In genomic region chr1:116168277-116169032, GRCh38 we compare ENCODE assay signal across 8 cellular contexts. TPM values are rescaled to one million over a fixed set of nuclear protein-coding genes. Genes with fewer than 3 reads are reported as not detected.
DNase-seq lines count a peak whose midpoint lies in the region; ATAC-seq and TF ChIP-seq lines count a peak whose summit lies in the region.

No MANE protein-coding gene starts in this region.

- in situ Hi-C loops in GM13976 (cut with MboI; ENCODE audit: low sequenced_read_pairs, unreplicated experiment) = no loop called here

- H3K27me3 Mint-ChIP-seq in activated T-cell treated with anti-CD3 and anti-CD28 coated beads, Interleukin-2, amount 50 U/mL, for 72 hours (ENCODE audit: low read depth) = no peaks in the 10 kb centered on the region
- peaks cover 0 to 14% (median 0%) of the 10 kb centered on the region in 5 donors for H3K27me3 Mint-ChIP-seq in naive thymus-derived CD4-positive, alpha-beta T cell

- POLR2A ChIA-PET in naive thymus-derived CD4-positive, alpha-beta T cell (lab: Charles Lee) = interaction anchor here (1.1 to 3.4 kb wide), 4 partner anchors 14 to 30 kb away, joined by 3 to 12 read pairs (median 4); no protein-coding TSS in a partner anchor

- no peaks in the 10 kb centered on the region for H3K9me3 Mint-ChIP-seq in activated T-cell treated with anti-CD3 and anti-CD28 coated beads, Interleukin-2, amount 50 U/mL, for 72 hours
- H3K9me3 Mint-ChIP-seq in naive thymus-derived CD4-positive, alpha-beta T cell = no peaks in the 10 kb centered on the region
- no peaks in the 10 kb centered on the region for H3K9me3 Mint-ChIP-seq in stimulated activated effector memory CD8-positive, alpha-beta T cell treated with anti-CD3 and anti-CD28 coated beads, Interleukin-12 subunit alpha, Interleukin-12 subunit beta, amount 100 ng/mL, for 72 hours

- CTCF ChIA-PET in naive thymus-derived CD4-positive, alpha-beta T cell (lab: Charles Lee) = interaction anchor here (0.6 to 2.5 kb wide), 12 partner anchors 9 to 427 kb away, joined by 3 to 15 read pairs (median 4); no protein-coding TSS in a partner anchor

- DNase-seq in GM13976 (ENCODE audit: low spot score) (peak; percentile 89), NCI-H226 (peak; percentile 6), fibroblast of gingiva (ENCODE audit: low read depth) (peak; percentile 56), NCI-H748 (lab: John Stamatoyannopoulos, UW; ENCODE audit: unreplicated experiment) (no peak)
- peak; percentile 87 to 91 for DNase-seq in activated T-cell treated with anti-CD3 and anti-CD28 coated beads, Interleukin-2, amount 50 U/mL, for 72 hours
- peak; percentile 74 to 88 (median 83) for DNase-seq in naive thymus-derived CD4-positive, alpha-beta T cell
- DNase-seq in stimulated activated effector memory CD8-positive, alpha-beta T cell treated with anti-CD3 and anti-CD28 coated beads, Interleukin-12 subunit alpha, Interleukin-12 subunit beta, amount 100 ng/mL, for 72 hours (ENCODE audit: low spot score in 2 of 2) = peak; percentile 89 to 90

- peak; percentile 93 for ATAC-seq in HG02798 (IDR thresholded peaks at IDR 0.05; ENCODE audit: poor library complexity, unreplicated experiment)
- ATAC-seq in activated T-cell treated with anti-CD3 and anti-CD28 coated beads, Interleukin-2, amount 50 U/mL, for 72 hours (replicated peaks in 1 of 2) = peak; percentile 98 to 99
- peak; percentile 97 for ATAC-seq in naive thymus-derived CD4-positive, alpha-beta T cell
- ATAC-seq in stimulated activated effector memory CD8-positive, alpha-beta T cell treated with anti-CD3 and anti-CD28 coated beads, Interleukin-12 subunit alpha, Interleukin-12 subunit beta, amount 100 ng/mL, for 72 hours = peak; percentile 94

- H3K9me3 ChIP-seq in naive thymus-derived CD4-positive, alpha-beta T cell (ENCODE audit: control insufficient read depth in 2 of 3, low read length in 3 of 3) = no peaks in the 10 kb centered on the region

- peaks cover 9% of the 10 kb centered on the region in 2 donors for H3K4me1 ChIP-seq in naive thymus-derived CD4-positive, alpha-beta T cell (ENCODE audit: control insufficient read depth in 2 of 2, insufficient read depth in 2 of 2, low read length in 2 of 2)

- peak overlapping the region; percentile 77 to 86 for H3K4me3 Mint-ChIP-seq in activated T-cell treated with anti-CD3 and anti-CD28 coated beads, Interleukin-2, amount 50 U/mL, for 72 hours
- peak overlapping the region; percentile 70 to 90 (median 88) for H3K4me3 Mint-ChIP-seq in naive thymus-derived CD4-positive, alpha-beta T cell
- H3K4me3 Mint-ChIP-seq in stimulated activated effector memory CD8-positive, alpha-beta T cell treated with anti-CD3 and anti-CD28 coated beads, Interleukin-12 subunit alpha, Interleukin-12 subunit beta, amount 100 ng/mL, for 72 hours = peak overlapping the region; percentile 80

- H3K36me3 Mint-ChIP-seq in activated T-cell treated with anti-CD3 and anti-CD28 coated beads, Interleukin-2, amount 50 U/mL, for 72 hours (ENCODE audit: insufficient read depth in 2 of 2) = no peaks in the 10 kb centered on the region
- no peaks in the 10 kb centered on the region for H3K36me3 Mint-ChIP-seq in naive thymus-derived CD4-positive, alpha-beta T cell
- peaks cover 7% of the 10 kb centered on the region for H3K36me3 Mint-ChIP-seq in stimulated activated effector memory CD8-positive, alpha-beta T cell treated with anti-CD3 and anti-CD28 coated beads, Interleukin-12 subunit alpha, Interleukin-12 subunit beta, amount 100 ng/mL, for 72 hours

- peak overlapping the region; percentile 75 for H3K4me3 ChIP-seq in naive thymus-derived CD4-positive, alpha-beta T cell (ENCODE audit: low read length)

- H3K27ac Mint-ChIP-seq in activated T-cell treated with anti-CD3 and anti-CD28 coated beads, Interleukin-2, amount 50 U/mL, for 72 hours = peak overlapping the region; percentile 21
- peak overlapping the region; percentile 81 to 96 (median 92) for H3K27ac Mint-ChIP-seq in naive thymus-derived CD4-positive, alpha-beta T cell
- H3K27ac Mint-ChIP-seq in stimulated activated effector memory CD8-positive, alpha-beta T cell treated with anti-CD3 and anti-CD28 coated beads, Interleukin-12 subunit alpha, Interleukin-12 subunit beta, amount 100 ng/mL, for 72 hours = peak overlapping the region; percentile 91

- TF ChIP-seq CTCF in GM13976 (IDR thresholded peaks at IDR 0.05; ENCODE audit: borderline replicate concordance, control extremely low read depth, extremely low read depth, insufficient read depth, missing control alignments) = peak; percentile 98

- H3K27me3 ChIP-seq in naive thymus-derived CD4-positive, alpha-beta T cell (ENCODE audit: control insufficient read depth in 2 of 2, insufficient read depth in 2 of 2, low read length in 2 of 2) = no peaks in the 10 kb centered on the region

- H3K27ac ChIP-seq in naive thymus-derived CD4-positive, alpha-beta T cell (ENCODE audit: low read depth, low read length) = peak overlapping the region; percentile 60

- no peaks in the 10 kb centered on the region for H3K36me3 ChIP-seq in naive thymus-derived CD4-positive, alpha-beta T cell (ENCODE audit: control insufficient read depth in 2 of 3, insufficient read depth in 3 of 3, low read length in 3 of 3)

- intact Hi-C loops in naive thymus-derived CD4-positive, alpha-beta T cell (cut with micrococcal nuclease) = loop anchor here (1.0 to 10.0 kb wide), 7 partner anchors 16 to 896 kb away; partner anchors contain the start of genes CD101 (in 1 of the 2) and TTF2 (in 1 of the 2)

- peaks cover 20% of the 10 kb centered on the region for H3K4me1 Mint-ChIP-seq in activated T-cell treated with anti-CD3 and anti-CD28 coated beads, Interleukin-2, amount 50 U/mL, for 72 hours (ENCODE audit: low read depth)
- peaks cover 14 to 23% (median 19%) of the 10 kb centered on the region in 7 donors for H3K4me1 Mint-ChIP-seq in naive thymus-derived CD4-positive, alpha-beta T cell
- peaks cover 19% of the 10 kb centered on the region for H3K4me1 Mint-ChIP-seq in stimulated activated effector memory CD8-positive, alpha-beta T cell treated with anti-CD3 and anti-CD28 coated beads, Interleukin-12 subunit alpha, Interleukin-12 subunit beta, amount 100 ng/mL, for 72 hours

RNA-seq across cellular contexts. Expression of gene MAB21L3, which starts 57.3 kb away (rescaled TPM):
- under 1 TPM in 1 of 2 donors, not detected in 1; 0.14 TPM for total RNA-seq in activated T-cell treated with anti-CD3 and anti-CD28 coated beads, Interleukin-2, amount 50 U/mL, for 72 hours
- under 1 TPM in 1 of 5 experiments, not detected in 4; 0.12 TPM for total RNA-seq in naive thymus-derived CD4-positive, alpha-beta T cell
- not detected for polyA plus RNA-seq in naive thymus-derived CD4-positive, alpha-beta T cell

Comparison
In these comparisons a context has a peak if more than half of its experiments do, and no peak if none do; other contexts are left out.
1. H3K27ac Mint-ChIP-seq: peak in every context shown above with its lines; median percentile 92 in naive thymus-derived CD4-positive, alpha-beta T cell; 91 in stimulated activated effector memory CD8-positive, alpha-beta T cell treated with anti-CD3 and anti-CD28 coated beads, Interleukin-12 subunit alpha, Interleukin-12 subunit beta, amount 100 ng/mL, for 72 hours; 21 in activated T-cell treated with anti-CD3 and anti-CD28 coated beads, Interleukin-2, amount 50 U/mL, for 72 hours.